Comparison of ENCODE assay signal across 15 cellular contexts in genomic region chr16:66970775-66971725, GRCh38. TPM values are rescaled to one million over a fixed set of nuclear protein-coding genes. Genes with fewer than 3 reads are reported as not detected.
DNase-seq lines count a peak whose midpoint lies in the region; ATAC-seq, FAIRE-seq and TF ChIP-seq lines count a peak whose summit lies in the region.
"Had no signal": no experiment of that assay in that cellular context is flagged by ENCODE, and none has a peak within 500 bp of the region (broad histone marks: within the 10 kb centered on the region; RNA-seq: fewer than 3 reads in every experiment).

No MANE protein-coding gene starts in this region.

- H3K36me3 Mint-ChIP-seq in nephron progenitor cell (ENCODE audit: low read depth), result peaks cover 8% of the 10 kb centered on the region

- no peaks in the 10 kb centered on the region for H3K36me3 ChIP-seq in bronchial epithelial cell (ENCODE audit: control insufficient read depth, insufficient read depth, low read length)
- H3K36me3 ChIP-seq: BLaER1 treated with 17β-estradiol and CSF1 and Interleukin-3, amounts not matched to agents 10 nM and 100 nM; tibial artery had no signal

- peaks cover 22% of the 10 kb centered on the region for H3K4me1 Mint-ChIP-seq in nephron progenitor cell
- H3K4me1 Mint-ChIP-seq: activated B cell treated with CpG ODN at 0.5 μM for 24 hours had no signal

- no peak for TF ChIP-seq CTCF in bronchial epithelial cell (IDR thresholded peaks at IDR 0.05; ENCODE audit: insufficient read depth, low read length, severe bottlenecking)
- no peak for TF ChIP-seq CTCF in nephron progenitor cell (IDR thresholded peaks at IDR 0.05)

- H3K27me3 Mint-ChIP-seq in nephron progenitor cell (ENCODE audit: low read depth, poor library complexity), result peaks cover 10% of the 10 kb centered on the region
- H3K27me3 Mint-ChIP-seq: naive thymus-derived CD4-positive, alpha-beta T cell had no signal

- ATAC-seq in HG02678 (IDR thresholded peaks at IDR 0.05; ENCODE audit: unreplicated experiment), result no peak
- ATAC-seq: naive thymus-derived CD4-positive, alpha-beta T cell had no signal

- in situ Hi-C loops in ACHN (cut with HindIII; ENCODE audit: low pct_ligation_motif_present, low pct_unique_long_range_greater_than_20kb, low sequenced_read_pairs), result no loop called here

- no peaks in the 10 kb centered on the region for H3K27me3 ChIP-seq in bronchial epithelial cell (ENCODE audit: control insufficient read depth, insufficient read depth, low read length)
- H3K27me3 ChIP-seq: BLaER1 treated with 17β-estradiol and CSF1 and Interleukin-3, amounts not matched to agents 10 nM and 100 nM had no signal

- H3K27ac Mint-ChIP-seq in nephron progenitor cell, result no peak overlapping the region
- H3K27ac Mint-ChIP-seq: activated B cell treated with CpG ODN at 0.5 μM for 24 hours; naive thymus-derived CD4-positive, alpha-beta T cell had no signal

- peaks cover 6% of the 10 kb centered on the region for H3K9me3 Mint-ChIP-seq in nephron progenitor cell
- H3K9me3 Mint-ChIP-seq: activated B cell treated with CpG ODN at 0.5 μM for 24 hours; naive thymus-derived CD4-positive, alpha-beta T cell had no signal

- no peak overlapping the region for H3K4me3 Mint-ChIP-seq in nephron progenitor cell
- H3K4me3 Mint-ChIP-seq: activated B cell treated with CpG ODN at 0.5 μM for 24 hours; naive thymus-derived CD4-positive, alpha-beta T cell had no signal

- peak; percentile 7 for FAIRE-seq in bronchial epithelial cell (lab: Jason Lieb, UNC)
- FAIRE-seq: kidney had no signal

- no peak overlapping the region for H3K4me3 ChIP-seq in bronchial epithelial cell (ENCODE audit: low read depth, low read length)
- H3K4me3 ChIP-seq: BLaER1 treated with 17β-estradiol and CSF1 and Interleukin-3, amounts not matched to agents 10 nM and 100 nM; SK-N-MC; tibial artery had no signal

- DNase-seq in ACHN (peak; percentile 98), HS-27A (ENCODE audit: low read depth) (peak; percentile 42), bronchial epithelial cell (ENCODE audit: low read depth) (peak; percentile 35), nephron progenitor cell (no peak), MV-4-11 (lab: John Stamatoyannopoulos, UW) (no peak)
- DNase-seq: activated B cell treated with CpG ODN at 0.5 μM for 24 hours; cerebellar nuclear complex; GF-D8; kidney; naive thymus-derived CD4-positive, alpha-beta T cell; NCI-H748 treated with DMSO at 0.1 percent for 48 hours; tibial artery had no signal

RNA-seq across cellular contexts. Expression of gene CES3, which starts 10.0 kb away (rescaled TPM):
- total RNA-seq in bronchial epithelial cell, result 1.6 and 6.3 TPM in 2 replicates

RNA-seq across cellular contexts. Expression of gene CES4A, which starts 17.3 kb away (rescaled TPM):
- total RNA-seq in bronchial epithelial cell, result 1.1 and 1.5 TPM in 2 replicates

RNA-seq across cellular contexts. Expression of gene CES2, which starts 35.7 kb away (rescaled TPM):
- total RNA-seq in bronchial epithelial cell, result 78.2 and 434 TPM in 2 replicates

RNA-seq across cellular contexts. Expression of gene CIAO2B, which starts 36.8 kb away (rescaled TPM):
- total RNA-seq in bronchial epithelial cell, result 227 and 333 TPM in 2 replicates

RNA-seq across cellular contexts. Expression of gene RRAD, which starts 45.7 kb away (rescaled TPM):
- total RNA-seq in bronchial epithelial cell, result 75.0 and 130 TPM in 2 replicates
- total RNA-seq: activated B cell treated with CpG ODN at 0.5 μM for 24 hours had no signal

Comparison
In these comparisons a context has a peak if more than half of its experiments do, and no peak if none do; other contexts are left out.
1. DNase-seq: peak in ACHN (single experiment), HS-27A (single experiment) and bronchial epithelial cell (single experiment); none in nephron progenitor cell (single experiment) and MV-4-11 (single experiment).